In the genomic region with DNA sequence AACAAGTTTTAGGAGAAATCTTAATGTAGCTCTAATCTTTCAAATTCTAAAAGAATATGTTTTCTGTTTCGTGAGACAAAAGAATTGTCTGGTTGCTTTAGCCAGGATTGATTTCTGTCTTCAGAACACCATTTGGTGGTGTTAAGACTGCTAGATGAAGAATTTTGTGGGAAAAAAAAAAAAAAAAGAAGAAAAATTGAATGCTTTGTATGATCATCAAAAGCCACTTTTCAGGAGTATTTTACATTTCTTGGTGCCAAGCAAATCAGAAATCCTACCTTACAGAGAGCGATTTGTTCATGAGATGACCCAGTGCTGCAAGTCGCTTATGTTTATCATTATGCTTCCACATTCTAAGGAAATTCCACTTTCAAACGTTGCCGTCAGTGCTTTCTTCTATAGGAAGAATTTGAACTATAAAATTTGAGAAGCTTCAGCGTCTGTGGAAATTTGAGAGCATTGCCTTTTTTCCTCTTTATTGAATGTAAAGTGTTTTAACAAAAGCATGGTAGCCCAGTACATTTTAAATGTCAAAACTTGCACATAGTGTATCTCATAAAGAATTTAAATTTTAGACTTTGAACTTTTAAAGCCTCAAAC, we compare ENCODE assay signal across 15 cellular contexts.
DNase-seq lines count a peak whose midpoint lies in the region; ATAC-seq and TF ChIP-seq lines count a peak whose summit lies in the region.
"Had no signal": no experiment of that assay in that cellular context is flagged by ENCODE, and none has a peak within 500 bp of the region (broad histone marks: within the 10 kb centered on the region; RNA-seq: fewer than 3 reads in every experiment).

No MANE protein-coding gene starts in this region.

- H3K36me3 Mint-ChIP-seq in HFFc6 (ENCODE audit: low read depth) = no peaks in the 10 kb centered on the region
- no peaks in the 10 kb centered on the region for H3K36me3 Mint-ChIP-seq in neural crest cell (ENCODE audit: low read depth)
- no peaks in the 10 kb centered on the region for H3K36me3 Mint-ChIP-seq in T-cell
- H3K36me3 Mint-ChIP-seq in activated CD4-positive, alpha-beta T cell treated with anti-CD3 and anti-CD28 coated beads, Interleukin-2, amount 10 ng/mL, durations not matched to agents 7 days and 5 days (ENCODE audit: low read depth) = no peaks in the 10 kb centered on the region
- H3K36me3 Mint-ChIP-seq: CD14-positive monocyte had no signal

- POLR2A ChIA-PET in T-cell (lab: Charles Lee) = interaction anchor here in 1 of 2 donors (0.7 kb wide), 1 partner anchor 1337 kb away, joined by 3 read pairs; no protein-coding TSS in a partner anchor
- POLR2A ChIA-PET in activated CD4-positive, alpha-beta T cell treated with anti-CD3 and anti-CD28 coated beads, Interleukin-2, amount 10 ng/mL, durations not matched to agents 7 days and 5 days (lab: Charles Lee) = no interaction called here

- CTCF ChIA-PET in T-cell (lab: Charles Lee) = interaction anchor here (0.5 to 0.6 kb wide), 4 partner anchors 28 to 313 kb away, joined by 3 to 9 read pairs (median 4); no protein-coding TSS in a partner anchor
- CTCF ChIA-PET in activated CD4-positive, alpha-beta T cell treated with anti-CD3 and anti-CD28 coated beads, Interleukin-2, amount 10 ng/mL, durations not matched to agents 7 days and 5 days (lab: Charles Lee) = interaction anchor here (1.1 kb wide), 1 partner anchor 1419 kb away, joined by 4 read pairs; no protein-coding TSS in a partner anchor

- H3K27me3 Mint-ChIP-seq in HFFc6 (ENCODE audit: insufficient read depth) (no peaks in the 10 kb centered on the region), neural crest cell (ENCODE audit: low read depth) (no peaks in the 10 kb centered on the region), T-cell (no peaks in the 10 kb centered on the region)
- no peaks in the 10 kb centered on the region for H3K27me3 Mint-ChIP-seq in activated CD4-positive, alpha-beta T cell treated with anti-CD3 and anti-CD28 coated beads, Interleukin-2, amount 10 ng/mL, durations not matched to agents 7 days and 5 days

- DNase-seq in AG10803 (ENCODE audit: low read depth) (no peak), HFFc6 (peak; percentile 11), dermis blood vessel endothelial cell (peak; percentile 11), neural crest cell (ENCODE audit: low read depth, low spot score) (no peak), GOT3 (lab: John Stamatoyannopoulos, UW) (no peak), T-cell (no peak)
- DNase-seq in activated CD4-positive, alpha-beta T cell treated with anti-CD3 and anti-CD28 coated beads, Interleukin-2, amount 10 ng/mL, durations not matched to agents 7 days and 5 days = no peak
- DNase-seq: activated CD4-positive, alpha-beta T cell treated with anti-CD3 and anti-CD28 coated beads for 1 hour; activated T-cell treated with anti-CD3 and anti-CD28 coated beads, Interleukin-2, amount 50 U/mL, for 4 hours; effector memory CD4-positive, alpha-beta T cell; GF-D8; mesendoderm had no signal

- peaks cover 35% of the 10 kb centered on the region for H3K4me1 Mint-ChIP-seq in HFFc6 (ENCODE audit: low read depth)
- H3K4me1 Mint-ChIP-seq in neural crest cell = peaks cover 71% of the 10 kb centered on the region
- peaks cover 0 to 2% (median 1%) of the 10 kb centered on the region in 3 donors for H3K4me1 Mint-ChIP-seq in T-cell
- H3K4me1 Mint-ChIP-seq in activated CD4-positive, alpha-beta T cell treated with anti-CD3 and anti-CD28 coated beads, Interleukin-2, amount 10 ng/mL, durations not matched to agents 7 days and 5 days = peaks cover 4% of the 10 kb centered on the region
- H3K4me1 Mint-ChIP-seq: CD14-positive monocyte had no signal

- H3K27ac Mint-ChIP-seq in HFFc6 (peak overlapping the region; percentile 75; the same call in 1 of the 2 replicates), neural crest cell (ENCODE audit: unreplicated experiment) (peak overlapping the region; percentile 95), T-cell (no peak overlapping the region)
- H3K27ac Mint-ChIP-seq in activated CD4-positive, alpha-beta T cell treated with anti-CD3 and anti-CD28 coated beads, Interleukin-2, amount 10 ng/mL, durations not matched to agents 7 days and 5 days = no peak overlapping the region
- H3K27ac Mint-ChIP-seq: CD14-positive monocyte had no signal

- H3K4me3 ChIP-seq in AG10803 (ENCODE audit: low read length) = peak overlapping the region; percentile 44
- H3K4me3 ChIP-seq: SJSA1 had no signal

- H3K4me3 Mint-ChIP-seq in HFFc6 = peak overlapping the region; percentile 82
- peak overlapping the region; percentile 83 for H3K4me3 Mint-ChIP-seq in neural crest cell
- no peak overlapping the region for H3K4me3 Mint-ChIP-seq in T-cell
- H3K4me3 Mint-ChIP-seq in activated CD4-positive, alpha-beta T cell treated with anti-CD3 and anti-CD28 coated beads, Interleukin-2, amount 10 ng/mL, durations not matched to agents 7 days and 5 days = no peak overlapping the region
- H3K4me3 Mint-ChIP-seq: activated T-cell treated with anti-CD3 and anti-CD28 coated beads, Interleukin-2, amount 50 U/mL, for 4 hours; CD14-positive monocyte had no signal

- H3K9me3 Mint-ChIP-seq in HFFc6 (no peaks in the 10 kb centered on the region), neural crest cell (no peaks in the 10 kb centered on the region), T-cell (no peaks in the 10 kb centered on the region)
- H3K9me3 Mint-ChIP-seq in activated CD4-positive, alpha-beta T cell treated with anti-CD3 and anti-CD28 coated beads, Interleukin-2, amount 10 ng/mL, durations not matched to agents 7 days and 5 days = no peaks in the 10 kb centered on the region
- H3K9me3 Mint-ChIP-seq: activated T-cell treated with anti-CD3 and anti-CD28 coated beads, Interleukin-2, amount 50 U/mL, for 4 hours; CD14-positive monocyte had no signal

- TF ChIP-seq CTCF in AG10803 (conservative IDR thresholded peaks at IDR 0.05; ENCODE audit: low read length) = no peak
- TF ChIP-seq CTCF in HFFc6 (IDR thresholded peaks at IDR 0.05) = no peak
- TF ChIP-seq CTCF in neural crest cell (conservative IDR thresholded peaks at IDR 0.05) = no peak

- no peak for ATAC-seq in T-cell (replicated peaks in 1 of 4)
- no peak for ATAC-seq in GM21423 (IDR thresholded peaks at IDR 0.05; ENCODE audit: unreplicated experiment)
- ATAC-seq: activated T-cell treated with anti-CD3 and anti-CD28 coated beads, Interleukin-2, amount 50 U/mL, for 4 hours had no signal

Comparison
In these comparisons a context has a peak if more than half of its experiments do, and no peak if none do; other contexts are left out.
1. DNase-seq: peak in HFFc6 (single experiment) and dermis blood vessel endothelial cell (single experiment); none in AG10803 (single experiment), neural crest cell (single experiment), GOT3 (single experiment), T-cell (0 of 34) and activated CD4-positive, alpha-beta T cell treated with anti-CD3 and anti-CD28 coated beads, Interleukin-2, amount 10 ng/mL, durations not matched to agents 7 days and 5 days (single experiment).
2. H3K27ac Mint-ChIP-seq: peak in HFFc6 (single experiment) and neural crest cell (single experiment); none in T-cell (0 of 2) and activated CD4-positive, alpha-beta T cell treated with anti-CD3 and anti-CD28 coated beads, Interleukin-2, amount 10 ng/mL, durations not matched to agents 7 days and 5 days (single experiment).
3. H3K4me3 Mint-ChIP-seq: peak in HFFc6 (single experiment) and neural crest cell (single experiment); none in T-cell (0 of 3) and activated CD4-positive, alpha-beta T cell treated with anti-CD3 and anti-CD28 coated beads, Interleukin-2, amount 10 ng/mL, durations not matched to agents 7 days and 5 days (single experiment).